Comparison of ENCODE assay signal across 1 cellular context in the genomic region with DNA sequence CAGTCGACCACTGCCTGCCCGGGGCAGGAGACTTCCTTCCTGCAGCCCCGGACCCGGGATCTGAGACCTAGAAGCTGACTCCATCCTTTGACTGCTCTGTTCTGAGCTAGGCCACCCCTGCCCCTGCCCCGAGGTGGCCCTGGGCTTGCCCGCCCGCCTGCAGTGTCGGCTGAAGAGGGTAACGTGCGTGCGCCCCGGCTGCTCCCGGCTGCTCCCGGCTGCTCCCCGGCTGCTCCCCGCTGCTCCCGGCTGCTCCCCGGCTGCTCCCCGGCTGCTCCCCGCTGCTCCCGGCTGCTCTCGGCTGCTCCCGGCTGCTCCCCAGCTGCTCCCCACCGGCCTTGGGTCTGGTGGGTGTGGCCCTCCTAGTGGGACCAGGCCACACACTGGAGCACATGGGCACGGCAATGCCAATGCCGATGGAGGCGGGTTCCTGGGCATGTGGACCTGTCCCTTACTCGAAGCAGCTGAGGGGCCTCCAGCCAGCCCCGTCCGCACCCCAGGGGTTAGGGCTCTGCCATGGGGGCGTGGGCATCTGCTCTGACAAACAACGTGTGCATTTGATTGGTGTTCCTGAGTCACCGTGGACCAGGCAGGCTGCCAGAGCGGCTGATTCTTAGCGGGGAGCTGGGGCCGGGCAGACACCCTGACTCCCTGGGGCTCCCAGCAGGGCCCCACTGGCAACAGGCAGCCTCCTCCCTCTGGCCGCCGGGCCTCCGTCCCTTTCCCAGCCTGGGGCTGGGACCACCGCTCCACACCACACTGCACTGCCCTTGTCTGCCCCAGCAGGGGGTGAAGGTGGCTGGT.
TF ChIP-seq lines count a peak whose summit lies in the region.

No MANE protein-coding gene starts in this region.

TF ChIP-seq in HepG2, 621 proteins besides CTCF, POLR2A, EP300 and RAD21 (continued from another document and continues in another):
- TF ChIP-seq, protein P1, sequence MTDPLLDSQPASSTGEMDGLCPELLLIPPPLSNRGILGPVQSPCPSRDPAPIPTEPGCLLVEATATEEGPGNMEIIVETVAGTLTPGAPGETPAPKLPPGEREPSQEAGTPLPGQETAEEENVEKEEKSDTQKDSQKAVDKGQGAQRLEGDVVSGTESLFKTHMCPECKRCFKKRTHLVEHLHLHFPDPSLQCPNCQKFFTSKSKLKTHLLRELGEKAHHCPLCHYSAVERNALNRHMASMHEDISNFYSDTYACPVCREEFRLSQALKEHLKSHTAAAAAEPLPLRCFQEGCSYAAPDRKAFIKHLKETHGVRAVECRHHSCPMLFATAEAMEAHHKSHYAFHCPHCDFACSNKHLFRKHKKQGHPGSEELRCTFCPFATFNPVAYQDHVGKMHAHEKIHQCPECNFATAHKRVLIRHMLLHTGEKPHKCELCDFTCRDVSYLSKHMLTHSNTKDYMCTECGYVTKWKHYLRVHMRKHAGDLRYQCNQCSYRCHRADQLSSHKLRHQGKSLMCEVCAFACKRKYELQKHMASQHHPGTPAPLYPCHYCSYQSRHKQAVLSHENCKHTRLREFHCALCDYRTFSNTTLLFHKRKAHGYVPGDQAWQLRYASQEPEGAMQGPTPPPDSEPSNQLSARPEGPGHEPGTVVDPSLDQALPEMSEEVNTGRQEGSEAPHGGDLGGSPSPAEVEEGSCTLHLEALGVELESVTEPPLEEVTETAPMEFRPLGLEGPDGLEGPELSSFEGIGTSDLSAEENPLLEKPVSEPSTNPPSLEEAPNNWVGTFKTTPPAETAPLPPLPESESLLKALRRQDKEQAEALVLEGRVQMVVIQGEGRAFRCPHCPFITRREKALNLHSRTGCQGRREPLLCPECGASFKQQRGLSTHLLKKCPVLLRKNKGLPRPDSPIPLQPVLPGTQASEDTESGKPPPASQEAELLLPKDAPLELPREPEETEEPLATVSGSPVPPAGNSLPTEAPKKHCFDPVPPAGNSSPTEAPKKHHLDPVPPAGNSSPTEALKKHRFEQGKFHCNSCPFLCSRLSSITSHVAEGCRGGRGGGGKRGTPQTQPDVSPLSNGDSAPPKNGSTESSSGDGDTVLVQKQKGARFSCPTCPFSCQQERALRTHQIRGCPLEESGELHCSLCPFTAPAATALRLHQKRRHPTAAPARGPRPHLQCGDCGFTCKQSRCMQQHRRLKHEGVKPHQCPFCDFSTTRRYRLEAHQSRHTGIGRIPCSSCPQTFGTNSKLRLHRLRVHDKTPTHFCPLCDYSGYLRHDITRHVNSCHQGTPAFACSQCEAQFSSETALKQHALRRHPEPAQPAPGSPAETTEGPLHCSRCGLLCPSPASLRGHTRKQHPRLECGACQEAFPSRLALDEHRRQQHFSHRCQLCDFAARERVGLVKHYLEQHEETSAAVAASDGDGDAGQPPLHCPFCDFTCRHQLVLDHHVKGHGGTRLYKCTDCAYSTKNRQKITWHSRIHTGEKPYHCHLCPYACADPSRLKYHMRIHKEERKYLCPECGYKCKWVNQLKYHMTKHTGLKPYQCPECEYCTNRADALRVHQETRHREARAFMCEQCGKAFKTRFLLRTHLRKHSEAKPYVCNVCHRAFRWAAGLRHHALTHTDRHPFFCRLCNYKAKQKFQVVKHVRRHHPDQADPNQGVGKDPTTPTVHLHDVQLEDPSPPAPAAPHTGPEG (CRISPR knock-in tag; IDR thresholded peaks at IDR 0.05), result no peak
- no peak for TF ChIP-seq ZNF589 (CRISPR knock-in tag; conservative IDR thresholded peaks at IDR 0.05)
- TF ChIP-seq, protein P2, sequence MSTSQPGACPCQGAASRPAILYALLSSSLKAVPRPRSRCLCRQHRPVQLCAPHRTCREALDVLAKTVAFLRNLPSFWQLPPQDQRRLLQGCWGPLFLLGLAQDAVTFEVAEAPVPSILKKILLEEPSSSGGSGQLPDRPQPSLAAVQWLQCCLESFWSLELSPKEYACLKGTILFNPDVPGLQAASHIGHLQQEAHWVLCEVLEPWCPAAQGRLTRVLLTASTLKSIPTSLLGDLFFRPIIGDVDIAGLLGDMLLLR (CRISPR knock-in tag; IDR thresholded peaks at IDR 0.05), result no peak; the same call in 1 of the 2 replicates
- TF ChIP-seq ZNF773 (CRISPR knock-in tag; IDR thresholded peaks at IDR 0.05; ENCODE audit: borderline replicate concordance), result no peak
- TF ChIP-seq, protein P3, sequence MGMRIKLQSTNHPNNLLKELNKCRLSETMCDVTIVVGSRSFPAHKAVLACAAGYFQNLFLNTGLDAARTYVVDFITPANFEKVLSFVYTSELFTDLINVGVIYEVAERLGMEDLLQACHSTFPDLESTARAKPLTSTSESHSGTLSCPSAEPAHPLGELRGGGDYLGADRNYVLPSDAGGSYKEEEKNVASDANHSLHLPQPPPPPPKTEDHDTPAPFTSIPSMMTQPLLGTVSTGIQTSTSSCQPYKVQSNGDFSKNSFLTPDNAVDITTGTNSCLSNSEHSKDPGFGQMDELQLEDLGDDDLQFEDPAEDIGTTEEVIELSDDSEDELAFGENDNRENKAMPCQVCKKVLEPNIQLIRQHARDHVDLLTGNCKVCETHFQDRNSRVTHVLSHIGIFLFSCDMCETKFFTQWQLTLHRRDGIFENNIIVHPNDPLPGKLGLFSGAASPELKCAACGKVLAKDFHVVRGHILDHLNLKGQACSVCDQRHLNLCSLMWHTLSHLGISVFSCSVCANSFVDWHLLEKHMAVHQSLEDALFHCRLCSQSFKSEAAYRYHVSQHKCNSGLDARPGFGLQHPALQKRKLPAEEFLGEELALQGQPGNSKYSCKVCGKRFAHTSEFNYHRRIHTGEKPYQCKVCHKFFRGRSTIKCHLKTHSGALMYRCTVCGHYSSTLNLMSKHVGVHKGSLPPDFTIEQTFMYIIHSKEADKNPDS (CRISPR knock-in tag; IDR thresholded peaks at IDR 0.05), result no peak
- TF ChIP-seq SIX4 (CRISPR knock-in tag; IDR thresholded peaks at IDR 0.05), result no peak
- TF ChIP-seq ZNF550 (CRISPR knock-in tag; IDR thresholded peaks at IDR 0.05; ENCODE audit: borderline replicate concordance), result no peak; the same call in 1 of the 2 replicates
- TF ChIP-seq ZNF3 (CRISPR knock-in tag; IDR thresholded peaks at IDR 0.05), result no peak
- no peak for TF ChIP-seq MIER2 (CRISPR knock-in tag; IDR thresholded peaks at IDR 0.05)
- TF ChIP-seq, protein P4, sequence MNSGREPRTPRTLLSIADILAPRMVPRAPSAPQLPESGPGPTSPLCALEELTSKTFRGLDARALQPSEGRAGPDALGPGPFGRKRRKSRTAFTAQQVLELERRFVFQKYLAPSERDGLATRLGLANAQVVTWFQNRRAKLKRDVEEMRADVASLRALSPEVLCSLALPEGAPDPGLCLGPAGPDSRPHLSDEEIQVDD (CRISPR knock-in tag; IDR thresholded peaks at IDR 0.05; ENCODE audit: borderline replicate concordance), result no peak
- TF ChIP-seq, protein P5, sequence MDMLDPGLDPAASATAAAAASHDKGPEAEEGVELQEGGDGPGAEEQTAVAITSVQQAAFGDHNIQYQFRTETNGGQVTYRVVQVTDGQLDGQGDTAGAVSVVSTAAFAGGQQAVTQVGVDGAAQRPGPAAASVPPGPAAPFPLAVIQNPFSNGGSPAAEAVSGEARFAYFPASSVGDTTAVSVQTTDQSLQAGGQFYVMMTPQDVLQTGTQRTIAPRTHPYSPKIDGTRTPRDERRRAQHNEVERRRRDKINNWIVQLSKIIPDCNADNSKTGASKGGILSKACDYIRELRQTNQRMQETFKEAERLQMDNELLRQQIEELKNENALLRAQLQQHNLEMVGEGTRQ (IDR thresholded peaks at IDR 0.05; ENCODE audit: low read depth, low read length), result no peak
- TF ChIP-seq, protein P5 (CRISPR knock-in tag; IDR thresholded peaks at IDR 0.05; ENCODE audit: borderline replicate concordance), result no peak
- no peak for TF ChIP-seq SIN3A (IDR thresholded peaks at IDR 0.05; ENCODE audit: borderline replicate concordance, low read depth, low read length)
- TF ChIP-seq, protein P6, sequence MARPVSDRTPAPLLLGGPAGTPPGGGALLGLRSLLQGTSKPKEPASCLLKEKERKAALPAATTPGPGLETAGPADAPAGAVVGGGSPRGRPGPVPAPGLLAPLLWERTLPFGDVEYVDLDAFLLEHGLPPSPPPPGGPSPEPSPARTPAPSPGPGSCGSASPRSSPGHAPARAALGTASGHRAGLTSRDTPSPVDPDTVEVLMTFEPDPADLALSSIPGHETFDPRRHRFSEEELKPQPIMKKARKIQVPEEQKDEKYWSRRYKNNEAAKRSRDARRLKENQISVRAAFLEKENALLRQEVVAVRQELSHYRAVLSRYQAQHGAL (CRISPR knock-in tag; IDR thresholded peaks at IDR 0.05; ENCODE audit: not compliant biosample characterization), result no peak
- TF ChIP-seq, protein P7, sequence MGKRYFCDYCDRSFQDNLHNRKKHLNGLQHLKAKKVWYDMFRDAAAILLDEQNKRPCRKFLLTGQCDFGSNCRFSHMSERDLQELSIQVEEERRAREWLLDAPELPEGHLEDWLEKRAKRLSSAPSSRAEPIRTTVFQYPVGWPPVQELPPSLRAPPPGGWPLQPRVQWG (CRISPR knock-in tag; IDR thresholded peaks at IDR 0.05; ENCODE audit: borderline replicate concordance, low read depth), result no peak
- no peak for TF ChIP-seq ZNF460 (CRISPR knock-in tag; IDR thresholded peaks at IDR 0.05; ENCODE audit: borderline replicate concordance)
- no peak for TF ChIP-seq ZKSCAN1 (IDR thresholded peaks at IDR 0.05; ENCODE audit: low read length)
- no peak for TF ChIP-seq RFX5 (IDR thresholded peaks at IDR 0.05; ENCODE audit: low read depth, low read length)
- TF ChIP-seq AHR (CRISPR knock-in tag; IDR thresholded peaks at IDR 0.05), result peak; percentile 39; the same call in 1 of the 2 replicates
- no peak for TF ChIP-seq ZNF737 (CRISPR knock-in tag; IDR thresholded peaks at IDR 0.05; ENCODE audit: borderline replicate concordance)
- TF ChIP-seq, protein P8, sequence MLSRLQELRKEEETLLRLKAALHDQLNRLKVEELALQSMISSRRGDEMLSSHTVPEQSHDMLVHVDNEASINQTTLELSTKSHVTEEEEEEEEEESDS (CRISPR knock-in tag; IDR thresholded peaks at IDR 0.05; ENCODE audit: borderline replicate concordance), result no peak
- 0 out of 2 replicates have a peak, but pooled peaks have one; percentile 30 for TF ChIP-seq ZNF552 (CRISPR knock-in tag; IDR thresholded peaks at IDR 0.05; ENCODE audit: borderline replicate concordance)
- no peak for TF ChIP-seq ZFP36L2 (CRISPR knock-in tag; IDR thresholded peaks at IDR 0.05)
- no peak for TF ChIP-seq NR1H2 (CRISPR knock-in tag; IDR thresholded peaks at IDR 0.05; ENCODE audit: borderline replicate concordance, low read depth)
- TF ChIP-seq BRCA1 (CRISPR knock-in tag; IDR thresholded peaks at IDR 0.05), result peak; percentile 72; the same call in 1 of the 2 replicates
- no peak for TF ChIP-seq TCF7 (IDR thresholded peaks at IDR 0.05; ENCODE audit: low read depth)
- 0 out of 2 replicates have a peak, but pooled peaks have one; percentile 28 for TF ChIP-seq GZF1 (CRISPR knock-in tag; IDR thresholded peaks at IDR 0.05)
- no peak; the same call in 1 of the 2 replicates for TF ChIP-seq ONECUT2 (CRISPR knock-in tag; IDR thresholded peaks at IDR 0.05)
- TF ChIP-seq, protein P9, sequence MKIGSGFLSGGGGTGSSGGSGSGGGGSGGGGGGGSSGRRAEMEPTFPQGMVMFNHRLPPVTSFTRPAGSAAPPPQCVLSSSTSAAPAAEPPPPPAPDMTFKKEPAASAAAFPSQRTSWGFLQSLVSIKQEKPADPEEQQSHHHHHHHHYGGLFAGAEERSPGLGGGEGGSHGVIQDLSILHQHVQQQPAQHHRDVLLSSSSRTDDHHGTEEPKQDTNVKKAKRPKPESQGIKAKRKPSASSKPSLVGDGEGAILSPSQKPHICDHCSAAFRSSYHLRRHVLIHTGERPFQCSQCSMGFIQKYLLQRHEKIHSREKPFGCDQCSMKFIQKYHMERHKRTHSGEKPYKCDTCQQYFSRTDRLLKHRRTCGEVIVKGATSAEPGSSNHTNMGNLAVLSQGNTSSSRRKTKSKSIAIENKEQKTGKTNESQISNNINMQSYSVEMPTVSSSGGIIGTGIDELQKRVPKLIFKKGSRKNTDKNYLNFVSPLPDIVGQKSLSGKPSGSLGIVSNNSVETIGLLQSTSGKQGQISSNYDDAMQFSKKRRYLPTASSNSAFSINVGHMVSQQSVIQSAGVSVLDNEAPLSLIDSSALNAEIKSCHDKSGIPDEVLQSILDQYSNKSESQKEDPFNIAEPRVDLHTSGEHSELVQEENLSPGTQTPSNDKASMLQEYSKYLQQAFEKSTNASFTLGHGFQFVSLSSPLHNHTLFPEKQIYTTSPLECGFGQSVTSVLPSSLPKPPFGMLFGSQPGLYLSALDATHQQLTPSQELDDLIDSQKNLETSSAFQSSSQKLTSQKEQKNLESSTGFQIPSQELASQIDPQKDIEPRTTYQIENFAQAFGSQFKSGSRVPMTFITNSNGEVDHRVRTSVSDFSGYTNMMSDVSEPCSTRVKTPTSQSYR (CRISPR knock-in tag; IDR thresholded peaks at IDR 0.05; ENCODE audit: borderline replicate concordance), result no peak; the same call in 1 of the 2 replicates
- TF ChIP-seq, protein P10, sequence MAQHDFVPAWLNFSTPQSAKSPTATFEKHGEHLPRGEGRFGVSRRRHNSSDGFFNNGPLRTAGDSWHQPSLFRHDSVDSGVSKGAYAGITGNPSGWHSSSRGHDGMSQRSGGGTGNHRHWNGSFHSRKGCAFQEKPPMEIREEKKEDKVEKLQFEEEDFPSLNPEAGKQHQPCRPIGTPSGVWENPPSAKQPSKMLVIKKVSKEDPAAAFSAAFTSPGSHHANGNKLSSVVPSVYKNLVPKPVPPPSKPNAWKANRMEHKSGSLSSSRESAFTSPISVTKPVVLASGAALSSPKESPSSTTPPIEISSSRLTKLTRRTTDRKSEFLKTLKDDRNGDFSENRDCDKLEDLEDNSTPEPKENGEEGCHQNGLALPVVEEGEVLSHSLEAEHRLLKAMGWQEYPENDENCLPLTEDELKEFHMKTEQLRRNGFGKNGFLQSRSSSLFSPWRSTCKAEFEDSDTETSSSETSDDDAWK (CRISPR knock-in tag; IDR thresholded peaks at IDR 0.05), result no peak
- TF ChIP-seq ZSCAN25 (CRISPR knock-in tag; IDR thresholded peaks at IDR 0.05), result peak; percentile 42; the same call in 1 of the 2 replicates
- TF ChIP-seq DMAP1 (CRISPR knock-in tag; IDR thresholded peaks at IDR 0.05), result peak; percentile 35
- no peak for TF ChIP-seq ZNF367 (CRISPR knock-in tag; IDR thresholded peaks at IDR 0.05; ENCODE audit: borderline replicate concordance)
- TF ChIP-seq, protein P11, sequence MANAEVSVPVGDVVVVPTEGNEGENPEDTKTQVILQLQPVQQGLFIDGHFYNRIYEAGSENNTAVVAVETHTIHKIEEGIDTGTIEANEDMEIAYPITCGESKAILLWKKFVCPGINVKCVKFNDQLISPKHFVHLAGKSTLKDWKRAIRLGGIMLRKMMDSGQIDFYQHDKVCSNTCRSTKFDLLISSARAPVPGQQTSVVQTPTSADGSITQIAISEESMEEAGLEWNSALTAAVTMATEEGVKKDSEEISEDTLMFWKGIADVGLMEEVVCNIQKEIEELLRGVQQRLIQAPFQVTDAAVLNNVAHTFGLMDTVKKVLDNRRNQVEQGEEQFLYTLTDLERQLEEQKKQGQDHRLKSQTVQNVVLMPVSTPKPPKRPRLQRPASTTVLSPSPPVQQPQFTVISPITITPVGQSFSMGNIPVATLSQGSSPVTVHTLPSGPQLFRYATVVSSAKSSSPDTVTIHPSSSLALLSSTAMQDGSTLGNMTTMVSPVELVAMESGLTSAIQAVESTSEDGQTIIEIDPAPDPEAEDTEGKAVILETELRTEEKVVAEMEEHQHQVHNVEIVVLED (CRISPR knock-in tag; IDR thresholded peaks at IDR 0.05; ENCODE audit: borderline replicate concordance), result peak; percentile 18; the same call in 1 of the 2 replicates
- TF ChIP-seq ZNF264 (CRISPR knock-in tag; IDR thresholded peaks at IDR 0.05), result 0 out of 2 replicates have a peak, but pooled peaks have one; percentile 50
- TF ChIP-seq MAFG (CRISPR knock-in tag; IDR thresholded peaks at IDR 0.05), result 0 out of 2 replicates have a peak, but pooled peaks have one; percentile 33
